Comparison of ENCODE assay signal across 8 cellular contexts in genomic region chr5:131164931-131165727, GRCh38. TPM values are rescaled to one million over a fixed set of nuclear protein-coding genes. Genes with fewer than 3 reads are reported as not detected.
DNase-seq lines count a peak whose midpoint lies in the region; ATAC-seq and TF ChIP-seq lines count a peak whose summit lies in the region.

Gene HINT1, minus strand, starts transcription at chr5:131165256. Its CDS starts 51 bp downstream, at chr5:131165205.

- H3K9me3 Mint-ChIP-seq in activated naive CD4-positive, alpha-beta T cell treated with anti-CD3 and anti-CD28 coated beads, Interleukin-2, amount 50 U/mL, for 72 hours, result no peaks in the 10 kb centered on the region

- TF ChIP-seq POLR2A in ovary (IDR thresholded peaks at IDR 0.05) (peak; percentile 79), thyroid gland (IDR thresholded peaks at IDR 0.05) (peak; percentile 65 to 94)

- H3K4me3 ChIP-seq in ovary, result peak within 1 kb of the TSS; percentile 79
- H3K4me3 ChIP-seq in thyroid gland (replicated peaks in 1 of 3), result peak within 1 kb of the TSS; percentile 76 to 88 (median 82)

- intact Hi-C loops in ovary (cut with DNase I) (loop anchor here in 3 of 4 donors (5.0 to 10.0 kb wide), 3 partner anchors 100 to 252 kb away; partner anchors contain the start of gene CDC42SE2 (in 2 of the 3)), thyroid gland (cut with DNase I) (no loop called here)

- H3K36me3 ChIP-seq in ovary (no peaks in the 10 kb centered on the region), thyroid gland (peaks cover 10 to 24% of the 10 kb centered on the region in 2 donors)

- H3K36me3 Mint-ChIP-seq in activated naive CD4-positive, alpha-beta T cell treated with anti-CD3 and anti-CD28 coated beads, Interleukin-2, amount 50 U/mL, for 72 hours, result peaks cover 40 to 41% of the 10 kb centered on the region in 2 donors

- 0 to 1% (median 0%) methylated on average over 35 to 49 of the region's 49 CpGs for WGBS in ovary, 3 donors
- WGBS in thyroid gland, 2 donors, result 0 to 1% methylated on average over 19 to 25 of the region's 49 CpGs

- no peak for TF ChIP-seq EP300 in ovary (IDR thresholded peaks at IDR 0.05)

- H3K27ac ChIP-seq in ovary (peak within 1 kb of the TSS; percentile 86 to 87), thyroid gland (peak within 1 kb of the TSS; percentile 96 to 98 (median 96))

- H3K27ac Mint-ChIP-seq in activated naive CD4-positive, alpha-beta T cell treated with anti-CD3 and anti-CD28 coated beads, Interleukin-2, amount 50 U/mL, for 72 hours, result peak within 1 kb of the TSS; percentile 98

- H3K4me1 ChIP-seq in ovary (ENCODE audit: insufficient read depth) (no peaks in the 10 kb centered on the region), thyroid gland (peaks cover 9 to 18% of the 10 kb centered on the region in 2 donors)

- TF ChIP-seq CTCF in GM10266 (IDR thresholded peaks at IDR 0.05; ENCODE audit: control insufficient read depth, insufficient read depth, low read depth, missing control alignments) (peak; percentile 58), ovary (IDR thresholded peaks at IDR 0.05) (peak in 1 of 3 donors; percentile 16), thyroid gland (IDR thresholded peaks at IDR 0.05) (peak in 3 of 6 experiments; percentile 10 to 29 (median 11))

- no peaks in the 10 kb centered on the region for H3K9me3 ChIP-seq in ovary
- H3K9me3 ChIP-seq in thyroid gland, result no peaks in the 10 kb centered on the region

- DNase-seq in GM10266 (ENCODE audit: extremely low spot score) (peak; percentile 97), NCI-H1048 (lab: John Stamatoyannopoulos, UW) (peak; percentile 84), glomerular visceral epithelial cell (ENCODE audit: extremely low spot score) (peak; percentile 96), ovary (peak; percentile 89 to 94 (median 92)), thyroid gland (peak; percentile 94 to 96)
- peak; percentile 94 to 96 for DNase-seq in activated naive CD4-positive, alpha-beta T cell treated with anti-CD3 and anti-CD28 coated beads, Interleukin-2, amount 50 U/mL, for 72 hours (ENCODE audit: low spot score in 2 of 2)

- H3K27me3 ChIP-seq in ovary, result no peaks in the 10 kb centered on the region
- H3K27me3 ChIP-seq in thyroid gland, result no peaks in the 10 kb centered on the region

- ATAC-seq in HG02588 (IDR thresholded peaks at IDR 0.05; ENCODE audit: unreplicated experiment) (peak; percentile 81), SK-N-SH treated with all-trans-retinoic acid at 6 μM for 48 hours (peak; percentile 91)
- ATAC-seq in activated naive CD4-positive, alpha-beta T cell treated with anti-CD3 and anti-CD28 coated beads, Interleukin-2, amount 50 U/mL, for 72 hours, result peak; percentile 92

TF ChIP-seq in SK-N-SH treated with all-trans-retinoic acid at 6 μM for 48 hours, 23 proteins besides CTCF, POLR2A, EP300 and RAD21:
- TF ChIP-seq OSR1 (CRISPR knock-in tag; IDR thresholded peaks at IDR 0.05), result no peak
- TF ChIP-seq CSRNP3 (CRISPR knock-in tag; IDR thresholded peaks at IDR 0.05), result no peak
- TF ChIP-seq PATZ1 (CRISPR knock-in tag; IDR thresholded peaks at IDR 0.05; ENCODE audit: borderline replicate concordance), result no peak
- TF ChIP-seq POU6F1 (CRISPR knock-in tag; IDR thresholded peaks at IDR 0.05; ENCODE audit: borderline replicate concordance, low read depth), result no peak
- TF ChIP-seq SNAI2 (CRISPR knock-in tag; IDR thresholded peaks at IDR 0.05), result no peak
- TF ChIP-seq CSDC2 (CRISPR knock-in tag; IDR thresholded peaks at IDR 0.05), result no peak
- no peak for TF ChIP-seq ISL1 (CRISPR knock-in tag; IDR thresholded peaks at IDR 0.05)
- no peak for TF ChIP-seq ZNF565 (CRISPR knock-in tag; conservative IDR thresholded peaks at IDR 0.05; ENCODE audit: low read depth)
- no peak for TF ChIP-seq ZFP30 (CRISPR knock-in tag; IDR thresholded peaks at IDR 0.05)

RNA-seq across cellular contexts. Expression of gene HINT1, which starts in this region (rescaled TPM):
- total RNA-seq in activated naive CD4-positive, alpha-beta T cell treated with anti-CD3 and anti-CD28 coated beads, Interleukin-2, amount 50 U/mL, for 72 hours, result 100 to 1,000 TPM; 322 to 373 TPM
- total RNA-seq in ovary, result 100 to 1,000 TPM; 103 to 199 (median 144) TPM
- polyA plus RNA-seq in ovary, result 100 to 1,000 TPM; 148 to 240 TPM
- 100 to 1,000 TPM; 173 to 361 (median 276) TPM for total RNA-seq in thyroid gland

Comparison
In these comparisons a context has a peak if more than half of its experiments do, and no peak if none do; other contexts are left out.
1. Peak in every context shown above with its lines: DNase-seq, ATAC-seq, H3K4me3 ChIP-seq and H3K27ac ChIP-seq.